14 cellular contexts compared by ENCODE assay signal in genomic region chr7:7795736-7796135, GRCh38.
DNase-seq lines count a peak whose midpoint lies in the region; ATAC-seq and TF ChIP-seq lines count a peak whose summit lies in the region.
"Had no signal": no experiment of that assay in that cellular context is flagged by ENCODE, and none has a peak within 500 bp of the region (broad histone marks: within the 10 kb centered on the region; RNA-seq: fewer than 3 reads in every experiment).

No MANE protein-coding gene starts in this region.

- H3K27me3 Mint-ChIP-seq in stimulated activated naive CD8-positive, alpha-beta T cell treated with anti-CD3 and anti-CD28 coated beads, Interleukin-15, amount 100 ng/mL, for 72 hours: no peaks in the 10 kb centered on the region
- H3K27me3 Mint-ChIP-seq: activated CD4-positive, alpha-beta T cell treated with anti-CD3 and anti-CD28 coated beads, Interleukin-2, amount 10 ng/mL, durations not matched to agents 24 days and 14 days; activated naive CD8-positive, alpha-beta T cell treated with anti-CD3 and anti-CD28 coated beads, Interleukin-2, amount 50 U/mL, for 24 hours had no signal

- TF ChIP-seq CTCF in fibroblast of mammary gland (conservative IDR thresholded peaks at IDR 0.05; ENCODE audit: control insufficient read depth, insufficient read depth, low read depth, low read length): no peak

- H3K4me3 Mint-ChIP-seq in stimulated activated naive CD8-positive, alpha-beta T cell treated with anti-CD3 and anti-CD28 coated beads, Interleukin-15, amount 100 ng/mL, for 72 hours: no peak overlapping the region
- H3K4me3 Mint-ChIP-seq: activated CD4-positive, alpha-beta T cell treated with anti-CD3 and anti-CD28 coated beads, Interleukin-2, amount 10 ng/mL, durations not matched to agents 24 days and 14 days; activated naive CD8-positive, alpha-beta T cell treated with anti-CD3 and anti-CD28 coated beads, Interleukin-2, amount 50 U/mL, for 24 hours; immature natural killer cell; neural crest cell had no signal

- H3K9me3 Mint-ChIP-seq in stimulated activated naive CD8-positive, alpha-beta T cell treated with anti-CD3 and anti-CD28 coated beads, Interleukin-15, amount 100 ng/mL, for 72 hours: peaks cover 0 to 13% of the 10 kb centered on the region in 2 donors
- H3K9me3 Mint-ChIP-seq: activated naive CD8-positive, alpha-beta T cell treated with anti-CD3 and anti-CD28 coated beads, Interleukin-2, amount 50 U/mL, for 24 hours had no signal

- no peak overlapping the region for H3K27ac Mint-ChIP-seq in stimulated activated naive CD8-positive, alpha-beta T cell treated with anti-CD3 and anti-CD28 coated beads, Interleukin-15, amount 100 ng/mL, for 72 hours
- H3K27ac Mint-ChIP-seq: activated CD4-positive, alpha-beta T cell treated with anti-CD3 and anti-CD28 coated beads, Interleukin-2, amount 10 ng/mL, durations not matched to agents 24 days and 14 days; activated naive CD8-positive, alpha-beta T cell treated with anti-CD3 and anti-CD28 coated beads, Interleukin-2, amount 50 U/mL, for 24 hours; immature natural killer cell had no signal

- DNase-seq in stimulated activated naive CD8-positive, alpha-beta T cell treated with anti-CD3 and anti-CD28 coated beads, Interleukin-15, amount 100 ng/mL, for 72 hours: no peak
- no peak for DNase-seq in stimulated activated naive CD8-positive, alpha-beta T cell treated with anti-CD3 and anti-CD28 coated beads, Interleukin-15, Interleukin-2, amounts not matched to agents 100 U/mL and 50 U/mL, for 24 hours
- DNase-seq in SK-N-DZ (ENCODE audit: low spot score) (peak; percentile 51), fibroblast of mammary gland (ENCODE audit: low read depth) (peak; percentile 87)
- no peak for DNase-seq in activated T-cell treated with anti-CD3 and anti-CD28 coated beads, Interleukin-2, amount 50 U/mL, for 48 hours
- DNase-seq: activated CD4-positive, alpha-beta T cell treated with anti-CD3 and anti-CD28 coated beads, Interleukin-2, amount 10 ng/mL, durations not matched to agents 24 days and 14 days; activated naive CD8-positive, alpha-beta T cell treated with anti-CD3 and anti-CD28 coated beads, Interleukin-2, amount 50 U/mL, for 24 hours; immature natural killer cell; stimulated activated CD4-positive, alpha-beta T cell treated with anti-CD3 and anti-CD28 coated beads, Interleukin-4, amount 100 ng/mL, for 1 hour had no signal

- no peak overlapping the region for H3K4me3 ChIP-seq in fibroblast of mammary gland (ENCODE audit: control insufficient read depth, low read depth, low read length)

- no peaks in the 10 kb centered on the region for H3K4me1 Mint-ChIP-seq in stimulated activated naive CD8-positive, alpha-beta T cell treated with anti-CD3 and anti-CD28 coated beads, Interleukin-15, amount 100 ng/mL, for 72 hours
- H3K4me1 Mint-ChIP-seq: neural crest cell had no signal

- peak; percentile 52 for ATAC-seq in stimulated activated naive CD8-positive, alpha-beta T cell treated with anti-CD3 and anti-CD28 coated beads, Interleukin-15, amount 100 ng/mL, for 72 hours
- no peak for ATAC-seq in stimulated activated naive CD8-positive, alpha-beta T cell treated with anti-CD3 and anti-CD28 coated beads, Interleukin-15, Interleukin-2, amounts not matched to agents 100 U/mL and 50 U/mL, for 24 hours
- ATAC-seq in HG02588 (IDR thresholded peaks at IDR 0.05; ENCODE audit: unreplicated experiment): no peak
- no peak for ATAC-seq in HG03432 (IDR thresholded peaks at IDR 0.05; ENCODE audit: unreplicated experiment)
- ATAC-seq in GM18520 (IDR thresholded peaks at IDR 0.05; ENCODE audit: unreplicated experiment): no peak
- ATAC-seq: activated naive CD8-positive, alpha-beta T cell treated with anti-CD3 and anti-CD28 coated beads, Interleukin-2, amount 50 U/mL, for 24 hours; Right ventricle myocardium inferior had no signal

Comparison
In these comparisons a context has a peak if more than half of its experiments do, and no peak if none do; other contexts are left out.
1. DNase-seq: peak in SK-N-DZ (single experiment) and fibroblast of mammary gland (single experiment); none in stimulated activated naive CD8-positive, alpha-beta T cell treated with anti-CD3 and anti-CD28 coated beads, Interleukin-15, amount 100 ng/mL, for 72 hours (0 of 2), stimulated activated naive CD8-positive, alpha-beta T cell treated with anti-CD3 and anti-CD28 coated beads, Interleukin-15, Interleukin-2, amounts not matched to agents 100 U/mL and 50 U/mL, for 24 hours (single experiment) and activated T-cell treated with anti-CD3 and anti-CD28 coated beads, Interleukin-2, amount 50 U/mL, for 48 hours (0 of 2).